Comparison of ENCODE assay signal across 8 cellular contexts in genomic region chr19:3047307-3048189, GRCh38. TPM values are rescaled to one million over a fixed set of nuclear protein-coding genes. Genes with fewer than 3 reads are reported as not detected.
DNase-seq lines count a peak whose midpoint lies in the region; ATAC-seq and TF ChIP-seq lines count a peak whose summit lies in the region.

No MANE protein-coding gene starts in this region.

- no peak overlapping the region for H3K18ac ChIP-seq in trophoblast cell (ENCODE audit: low read length)

- no peak overlapping the region for H2AFZ ChIP-seq in trophoblast cell (ENCODE audit: insufficient read depth, low read length, poor library complexity)

- no peak overlapping the region for H2BK120ac ChIP-seq in trophoblast cell (ENCODE audit: insufficient read depth, low read length, poor library complexity)

- H3K27ac Mint-ChIP-seq in IgD-negative memory B cell: peak overlapping the region in 1 of 3 donors; percentile 82
- peak overlapping the region; percentile 54 for H3K27ac Mint-ChIP-seq in activated naive CD4-positive, alpha-beta T cell treated with anti-CD3 and anti-CD28 coated beads for 36 hours

- TF ChIP-seq CTCF in Panc1 (IDR thresholded peaks at IDR 0.05): no peak

- POLR2A ChIA-PET in Panc1 (lab: Charles Lee): no interaction called here

- H3K4me3 Mint-ChIP-seq in IgD-negative memory B cell: peak overlapping the region; percentile 77 to 95 (median 88)
- peak overlapping the region; percentile 75 for H3K4me3 Mint-ChIP-seq in activated naive CD4-positive, alpha-beta T cell treated with anti-CD3 and anti-CD28 coated beads for 36 hours

- peaks cover 4% of the 10 kb centered on the region for H3K4me1 ChIP-seq in Panc1 (ENCODE audit: control insufficient read depth, insufficient read depth, low read length)
- no peaks in the 10 kb centered on the region for H3K4me1 ChIP-seq in trophoblast cell (ENCODE audit: control insufficient read depth in 1 of 2, insufficient read depth in 2 of 2, low read length in 2 of 2)

- H3K23ac ChIP-seq in trophoblast cell (ENCODE audit: low read length): no peak overlapping the region

- H3K9me3 ChIP-seq in Panc1 (ENCODE audit: control insufficient read depth, insufficient read depth, low read depth, low read length) (no peaks in the 10 kb centered on the region), trophoblast cell (ENCODE audit: insufficient read depth, low read depth, low read length) (peaks cover 4% of the 10 kb centered on the region)

- H3K36me3 ChIP-seq in Panc1 (ENCODE audit: control insufficient read depth, insufficient read depth, low read length) (no peaks in the 10 kb centered on the region), trophoblast cell (ENCODE audit: control insufficient read depth in 1 of 2, insufficient read depth in 2 of 2, low read length in 2 of 2) (no peaks in the 10 kb centered on the region)

- no peak overlapping the region for H3K9ac ChIP-seq in trophoblast cell (ENCODE audit: low read length)

- no peak overlapping the region for H4K8ac ChIP-seq in trophoblast cell (ENCODE audit: low read depth, low read length)

- CTCF ChIA-PET in Panc1 (lab: Charles Lee): no interaction called here
- CTCF ChIA-PET in activated naive CD4-positive, alpha-beta T cell treated with anti-CD3 and anti-CD28 coated beads for 36 hours (lab: Charles Lee): no interaction called here

- H4K12ac ChIP-seq in trophoblast cell (ENCODE audit: low read depth, low read length): no peak overlapping the region

- no TSS peak for BruUV-seq in Panc1 (replicated peaks; lab: Mats Ljungman, UMichigan)

- peak overlapping the region; percentile 47 for H3K4me2 ChIP-seq in trophoblast cell (ENCODE audit: low read length)

- intact Hi-C loops in Panc1 (cut with micrococcal nuclease; ENCODE audit: unreplicated experiment): no loop called here
- intact Hi-C loops in activated naive CD4-positive, alpha-beta T cell treated with anti-CD3 and anti-CD28 coated beads for 36 hours (cut with micrococcal nuclease): no loop called here

- H3K27ac ChIP-seq in Panc1 (ENCODE audit: low read length) (no peak overlapping the region), trophoblast cell (ENCODE audit: low read depth, low read length) (no peak overlapping the region)

- in situ Hi-C loops in Panc1 (cut with HindIII; ENCODE audit: low pct_unique_long_range_greater_than_20kb, low sequenced_read_pairs): no loop called here

- no CpG with 5 or more reads among the region's 44 CpGs for WGBS in trophoblast cell (ENCODE audit: extremely low coverage, insufficient coverage, insufficient read length)

- ATAC-seq in Panc1: peak; percentile 67
- no peak for ATAC-seq in HG03039 (IDR thresholded peaks at IDR 0.05; ENCODE audit: unreplicated experiment)
- ATAC-seq in GM18873 (IDR thresholded peaks at IDR 0.05; ENCODE audit: low FRiP score, unreplicated experiment): no peak

- no peaks in the 10 kb centered on the region for H3K79me2 ChIP-seq in trophoblast cell (ENCODE audit: control insufficient read depth, insufficient read depth, low read length, poor library complexity)

- H3K27me3 ChIP-seq in Panc1 (ENCODE audit: control insufficient read depth, insufficient read depth, low read length) (no peaks in the 10 kb centered on the region), trophoblast cell (ENCODE audit: insufficient read depth, low read length) (peaks cover 22% of the 10 kb centered on the region)

- no peaks in the 10 kb centered on the region for H3K79me1 ChIP-seq in trophoblast cell (ENCODE audit: low read length)

- H2AK5ac ChIP-seq in trophoblast cell (ENCODE audit: low read length): no peak overlapping the region

- H3K4me3 ChIP-seq in Panc1 (ENCODE audit: low read depth in 2 of 2, low read length in 2 of 2) (peak overlapping the region; percentile 16 to 39), trophoblast cell (ENCODE audit: low read depth, low read length) (no peak overlapping the region)

- DNase-seq in AG20443 (ENCODE audit: low spot score): peak; percentile 78
- DNase-seq in Panc1 (ENCODE audit: low read depth, low spot score): no peak
- DNase-seq in activated naive CD4-positive, alpha-beta T cell treated with anti-CD3 and anti-CD28 coated beads for 36 hours: peak; percentile 86
- DNase-seq in glomerular visceral epithelial cell (ENCODE audit: extremely low spot score): peak; percentile 44
- peak; percentile 83 to 90 for DNase-seq in trophoblast cell

- peaks cover 7% of the 10 kb centered on the region for H3K27me3 Mint-ChIP-seq in IgD-negative memory B cell
- H3K27me3 Mint-ChIP-seq in activated naive CD4-positive, alpha-beta T cell treated with anti-CD3 and anti-CD28 coated beads for 36 hours (ENCODE audit: low read depth): no peaks in the 10 kb centered on the region

- no peak overlapping the region for H4K91ac ChIP-seq in trophoblast cell (ENCODE audit: low read depth, low read length)

- no peak overlapping the region for H2BK12ac ChIP-seq in trophoblast cell (ENCODE audit: low read length)

- no peak overlapping the region for H2BK5ac ChIP-seq in trophoblast cell (ENCODE audit: low read depth, low read length, poor library complexity)

- no peak overlapping the region for H3K14ac ChIP-seq in trophoblast cell (ENCODE audit: low read length)

- peaks cover 14 to 20% (median 14%) of the 10 kb centered on the region in 3 donors for H3K4me1 Mint-ChIP-seq in IgD-negative memory B cell
- H3K4me1 Mint-ChIP-seq in activated naive CD4-positive, alpha-beta T cell treated with anti-CD3 and anti-CD28 coated beads for 36 hours (ENCODE audit: low read depth): peaks cover 13% of the 10 kb centered on the region

- no peaks in the 10 kb centered on the region for H3K9me3 Mint-ChIP-seq in IgD-negative memory B cell
- H3K9me3 Mint-ChIP-seq in activated naive CD4-positive, alpha-beta T cell treated with anti-CD3 and anti-CD28 coated beads for 36 hours: no peaks in the 10 kb centered on the region

- no peak overlapping the region for H3K4ac ChIP-seq in trophoblast cell (ENCODE audit: low read depth, low read length)

- peaks cover 1% of the 10 kb centered on the region for H3K36me3 Mint-ChIP-seq in IgD-negative memory B cell
- H3K36me3 Mint-ChIP-seq in activated naive CD4-positive, alpha-beta T cell treated with anti-CD3 and anti-CD28 coated beads for 36 hours (ENCODE audit: low read depth): no peaks in the 10 kb centered on the region

RNA-seq across cellular contexts. Expression of gene TLE5, which starts 14.7 kb away (rescaled TPM):
- polyA plus RNA-seq in IgD-negative memory B cell: 443 TPM
- total RNA-seq in Panc1 (2021; ENCODE audit: unreplicated experiment): 287 TPM
- 828 TPM for polyA plus RNA-seq in Panc1 (2012; ENCODE audit: insufficient read length)
- total RNA-seq in activated naive CD4-positive, alpha-beta T cell treated with anti-CD3 and anti-CD28 coated beads for 36 hours: 100 to 1,000 TPM; 326 to 354 TPM
- polyA plus RNA-seq in trophoblast cell (2013): 183 and 188 TPM in 2 replicates

RNA-seq across cellular contexts. Expression of gene TLE2, which starts 18.5 kb away (rescaled TPM):
- 0.56 TPM for polyA plus RNA-seq in IgD-negative memory B cell
- 6.2 TPM for total RNA-seq in Panc1 (2021; ENCODE audit: unreplicated experiment)
- 31.3 TPM for polyA plus RNA-seq in Panc1 (2012; ENCODE audit: insufficient read length)
- total RNA-seq in activated naive CD4-positive, alpha-beta T cell treated with anti-CD3 and anti-CD28 coated beads for 36 hours: 1 to 10 TPM; 6.5 to 7.2 TPM
- polyA plus RNA-seq in trophoblast cell (2013): 1.2 and 1.4 TPM in 2 replicates

RNA-seq across cellular contexts. Expression of gene GNA11, which starts 46.6 kb away (rescaled TPM):
- 0.30 TPM for polyA plus RNA-seq in IgD-negative memory B cell
- 64.6 TPM for total RNA-seq in Panc1 (2021; ENCODE audit: unreplicated experiment)
- 120 TPM for polyA plus RNA-seq in Panc1 (2012; ENCODE audit: insufficient read length)
- 10 to 100 TPM; 10.9 to 11.2 TPM for total RNA-seq in activated naive CD4-positive, alpha-beta T cell treated with anti-CD3 and anti-CD28 coated beads for 36 hours
- 41.4 and 43.4 TPM in 2 replicates for polyA plus RNA-seq in trophoblast cell (2013)
